Comparison of ENCODE assay signal across 22 cellular contexts in the genomic region with DNA sequence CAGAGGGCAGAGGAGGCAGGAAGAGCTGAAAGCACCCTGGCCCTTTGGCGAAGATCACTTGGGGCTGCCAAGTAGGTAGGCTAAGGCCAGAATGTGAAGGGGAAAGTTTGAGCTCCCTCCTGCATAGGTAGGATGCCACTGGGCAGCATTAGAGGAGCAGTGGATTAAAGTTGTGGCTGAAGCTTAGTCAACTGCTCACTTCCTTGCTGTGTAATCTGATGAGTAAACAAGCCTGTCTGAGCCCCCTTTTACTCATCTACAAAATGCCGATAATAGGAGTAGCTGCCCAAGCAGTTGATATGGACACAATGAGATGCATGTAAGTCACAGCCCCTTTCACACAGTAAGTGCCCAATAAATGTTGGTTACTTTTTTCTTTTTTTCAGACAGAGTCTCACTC.
"Had no signal": no experiment of that assay in that cellular context is flagged by ENCODE, and none has a peak within 500 bp of the region (broad histone marks: within the 10 kb centered on the region; RNA-seq: fewer than 3 reads in every experiment).

No MANE protein-coding gene starts in this region.

- ATAC-seq: activated CD4-positive, alpha-beta T cell treated with anti-CD3 and anti-CD28 coated beads for 36 hours; naive thymus-derived CD8-positive, alpha-beta T cell; stimulated activated effector memory CD8-positive, alpha-beta T cell treated with anti-CD3 and anti-CD28 coated beads, Interleukin-12 subunit alpha, Interleukin-12 subunit beta, amount 100 ng/mL, for 72 hours; stimulated activated naive CD8-positive, alpha-beta T cell treated with anti-CD3 and anti-CD28 coated beads, Interleukin-15, amount 100 ng/mL, for 72 hours had no signal

- H3K4me1 Mint-ChIP-seq: activated B cell treated with CpG ODN at 0.5 μM for 24 hours; activated CD4-positive, alpha-beta T cell treated with anti-CD3 and anti-CD28 coated beads for 36 hours; mesothelial cell of epicardium; naive thymus-derived CD8-positive, alpha-beta T cell; stimulated activated effector memory CD8-positive, alpha-beta T cell treated with anti-CD3 and anti-CD28 coated beads, Interleukin-12 subunit alpha, Interleukin-12 subunit beta, amount 100 ng/mL, for 72 hours; stimulated activated naive CD8-positive, alpha-beta T cell treated with anti-CD3 and anti-CD28 coated beads, Interleukin-15, amount 100 ng/mL, for 72 hours had no signal

- H3K4me3 Mint-ChIP-seq: activated B cell treated with CpG ODN at 0.5 μM for 24 hours; activated CD4-positive, alpha-beta T cell treated with anti-CD3 and anti-CD28 coated beads for 36 hours; activated naive CD4-positive, alpha-beta T cell treated with anti-CD3 and anti-CD28 coated beads for 36 hours; dendritic cell treated with granulocyte-macrophage colony-stimulating factor and Interleukin-4, amounts not matched to agents 40 ng/mL and 50 ng/mL, for 4 days; mesothelial cell of epicardium; naive thymus-derived CD8-positive, alpha-beta T cell; stimulated activated effector memory CD8-positive, alpha-beta T cell treated with anti-CD3 and anti-CD28 coated beads, Interleukin-12 subunit alpha, Interleukin-12 subunit beta, amount 100 ng/mL, for 72 hours; stimulated activated naive CD8-positive, alpha-beta T cell treated with anti-CD3 and anti-CD28 coated beads, Interleukin-15, amount 100 ng/mL, for 72 hours had no signal

- DNase-seq: activated B cell treated with CpG ODN at 0.5 μM for 24 hours; activated CD4-positive, alpha-beta T cell treated with anti-CD3 and anti-CD28 coated beads for 36 hours; activated CD4-positive, alpha-beta T cell treated with anti-CD3 and anti-CD28 coated beads, Interleukin-2, amount 50 U/mL, for 48 hours; activated CD8-positive, alpha-beta memory T cell treated with anti-CD3 and anti-CD28 coated beads, Interleukin-2, amount 50 U/mL, for 48 hours; activated effector memory CD4-positive, alpha-beta T cell treated with Interleukin-2 at 50 U/mL for 16 hours; activated naive CD4-positive, alpha-beta T cell treated with anti-CD3 and anti-CD28 coated beads for 36 hours; activated T-cell treated with anti-CD3 and anti-CD28 coated beads, Interleukin-2, amount 50 U/mL, for 48 hours; effector CD4-positive, alpha-beta T cell; hippocampal formation; left ventricle myocardium inferior; naive thymus-derived CD8-positive, alpha-beta T cell; ovary; stimulated activated CD4-positive, alpha-beta T cell treated with anti-CD3 and anti-CD28 coated beads, Interleukin-1b, Interleukin-23, amount 100 ng/mL, for 48 hours; stimulated activated naive CD8-positive, alpha-beta T cell treated with anti-CD3 and anti-CD28 coated beads, Interleukin-15, amount 100 ng/mL, for 72 hours had no signal

- H3K36me3 ChIP-seq: cardiac muscle cell, left ventricle myocardium inferior, ovary, prostate gland, right atrium auricular region, tibial nerve had no signal

- H3K9me3 ChIP-seq: left ventricle myocardium inferior, ovary, prostate gland, right atrium auricular region, tibial nerve had no signal

- H3K27me3 Mint-ChIP-seq: dendritic cell treated with granulocyte-macrophage colony-stimulating factor and Interleukin-4, amounts not matched to agents 40 ng/mL and 50 ng/mL, for 4 days had no signal

- H3K4me3 ChIP-seq: cardiac muscle cell, left ventricle myocardium inferior, ovary, prostate gland, right atrium auricular region, tibial nerve had no signal

- FAIRE-seq: frontal cortex had no signal

- H3K4me1 ChIP-seq: prostate gland, right atrium auricular region had no signal

- H3K27ac Mint-ChIP-seq: activated B cell treated with CpG ODN at 0.5 μM for 24 hours; activated CD4-positive, alpha-beta T cell treated with anti-CD3 and anti-CD28 coated beads for 36 hours; activated naive CD4-positive, alpha-beta T cell treated with anti-CD3 and anti-CD28 coated beads for 36 hours; dendritic cell treated with granulocyte-macrophage colony-stimulating factor and Interleukin-4, amounts not matched to agents 40 ng/mL and 50 ng/mL, for 4 days; mesothelial cell of epicardium; naive thymus-derived CD8-positive, alpha-beta T cell; stimulated activated effector memory CD8-positive, alpha-beta T cell treated with anti-CD3 and anti-CD28 coated beads, Interleukin-12 subunit alpha, Interleukin-12 subunit beta, amount 100 ng/mL, for 72 hours had no signal

- H3K27ac ChIP-seq: cardiac muscle cell, left ventricle myocardium inferior, ovary, prostate gland, right atrium auricular region, tibial nerve had no signal

- H3K36me3 Mint-ChIP-seq: mesothelial cell of epicardium; naive thymus-derived CD8-positive, alpha-beta T cell; stimulated activated effector memory CD8-positive, alpha-beta T cell treated with anti-CD3 and anti-CD28 coated beads, Interleukin-12 subunit alpha, Interleukin-12 subunit beta, amount 100 ng/mL, for 72 hours had no signal

- H3K27me3 ChIP-seq: cardiac muscle cell, ovary, right atrium auricular region, tibial nerve had no signal
